In genomic region chrX:1932231-1932630, GRCh38 we compare ENCODE assay signal across 21 cellular contexts.
DNase-seq lines count a peak whose midpoint lies in the region; ATAC-seq lines count a peak whose summit lies in the region.
"Had no signal": no experiment of that assay in that cellular context is flagged by ENCODE, and none has a peak within 500 bp of the region (broad histone marks: within the 10 kb centered on the region; RNA-seq: fewer than 3 reads in every experiment).

No MANE protein-coding gene starts in this region.

- peak; percentile 98 for DNase-seq in A172 (ENCODE audit: low spot score)
- peak; percentile 54 for DNase-seq in H4 (ENCODE audit: low spot score)
- DNase-seq in astrocyte of the hippocampus (ENCODE audit: low read depth, low spot score), result peak; percentile 35
- DNase-seq in iris pigment epithelial cell (ENCODE audit: low read depth), result peak; percentile 66
- no peak for DNase-seq in DMS153 treated with DMSO at 0.1 percent for 48 hours (lab: John Stamatoyannopoulos, UW; ENCODE audit: unreplicated experiment)
- no peak for DNase-seq in kidney glomerular epithelial cell (lab: John Stamatoyannopoulos, UW)
- DNase-seq: activated CD4-positive, alpha-beta T cell treated with anti-CD3 and anti-CD28 coated beads for 48 hours; activated CD8-positive, alpha-beta memory T cell treated with anti-CD3 and anti-CD28 coated beads, Interleukin-2, amount 10 ng/mL, durations not matched to agents 7 days and 5 days; activated naive CD8-positive, alpha-beta T cell treated with anti-CD3 and anti-CD28 coated beads for 36 hours; caudate nucleus; effector CD4-positive, alpha-beta T cell; erythroblast; NCI-H187; NCI-H2227 treated with DMSO at 0.1 percent for 48 hours; NCI-H748 treated with DMSO at 0.1 percent for 48 hours; OCI-M1; stimulated activated CD4-positive, alpha-beta T cell treated with anti-CD3 and anti-CD28 coated beads, Interleukin-12 subunit alpha, Interleukin-12 subunit beta, amount 100 ng/mL, for 4 hours; uterus had no signal

- ATAC-seq in HG03571 (IDR thresholded peaks at IDR 0.05; ENCODE audit: unreplicated experiment), result no peak
- ATAC-seq in HG03045 (IDR thresholded peaks at IDR 0.05; ENCODE audit: unreplicated experiment), result no peak
- ATAC-seq: activated CD8-positive, alpha-beta memory T cell treated with anti-CD3 and anti-CD28 coated beads, Interleukin-2, amount 10 ng/mL, durations not matched to agents 7 days and 5 days; GM23338 had no signal

Comparison
In these comparisons a context has a peak if more than half of its experiments do, and no peak if none do; other contexts are left out.
1. DNase-seq: peak in A172 (single experiment), H4 (single experiment), astrocyte of the hippocampus (single experiment) and iris pigment epithelial cell (single experiment); none in DMS153 treated with DMSO at 0.1 percent for 48 hours (single experiment) and kidney glomerular epithelial cell (single experiment).